In genomic region chr4:152408514-152409327, GRCh38 we compare ENCODE assay signal across 8 cellular contexts.
DNase-seq lines count a peak whose midpoint lies in the region; ATAC-seq, FAIRE-seq and TF ChIP-seq lines count a peak whose summit lies in the region.

No MANE protein-coding gene starts in this region.

- intact Hi-C loops in adrenal gland (cut with DNase I): no loop called here

- H3K4me1 ChIP-seq in DOHH2 (ENCODE audit: control insufficient read depth, low read length) (no peaks in the 10 kb centered on the region), MM.1S (ENCODE audit: low read length) (no peaks in the 10 kb centered on the region), adrenal gland (replicated peaks in 1 of 2) (no peaks in the 10 kb centered on the region)

- H3K27ac ChIP-seq in DOHH2 (ENCODE audit: low read depth, low read length): no peak overlapping the region
- no peak overlapping the region for H3K27ac ChIP-seq in MM.1S (ENCODE audit: low read length)
- no peak overlapping the region for H3K27ac ChIP-seq in adrenal gland

- peaks cover 5% of the 10 kb centered on the region for H3F3A ChIP-seq in DOHH2 (ENCODE audit: control insufficient read depth, insufficient read depth)
- no peaks in the 10 kb centered on the region for H3F3A ChIP-seq in MM.1S (ENCODE audit: insufficient read depth, low read length)

- FAIRE-seq in urothelium cell line (lab: Jason Lieb, UNC): no peak

- H3K36me3 ChIP-seq in DOHH2 (ENCODE audit: control insufficient read depth, low read length) (peaks cover 4% of the 10 kb centered on the region), MM.1S (replicated peaks; ENCODE audit: insufficient read depth, low read length) (no peaks in the 10 kb centered on the region), adrenal gland (replicated peaks in 1 of 2) (no peaks in the 10 kb centered on the region)

- WGBS in adrenal gland, 4 donors: 81 to 85% (median 83%) methylated on average over 3 of the region's 3 CpGs

- H3K4me3 ChIP-seq in DOHH2 (ENCODE audit: low read length) (no peak overlapping the region), MM.1S (ENCODE audit: low read length) (no peak overlapping the region), adrenal gland (no peak overlapping the region)

- H3K27me3 ChIP-seq in DOHH2 (ENCODE audit: control insufficient read depth, low read length): no peaks in the 10 kb centered on the region
- H3K27me3 ChIP-seq in MM.1S (replicated peaks; ENCODE audit: insufficient read depth, low read length): no peaks in the 10 kb centered on the region
- H3K27me3 ChIP-seq in adrenal gland: no peaks in the 10 kb centered on the region

- H3K9ac ChIP-seq in MM.1S (ENCODE audit: low read length): no peak overlapping the region

- ATAC-seq in GM21360 (IDR thresholded peaks at IDR 0.05; ENCODE audit: unreplicated experiment): no peak

- H3K9me3 ChIP-seq in DOHH2 (ENCODE audit: control insufficient read depth, insufficient read depth, low read length): no peaks in the 10 kb centered on the region
- H3K9me3 ChIP-seq in MM.1S (replicated peaks; ENCODE audit: insufficient read depth, low read length): no peaks in the 10 kb centered on the region
- H3K9me3 ChIP-seq in adrenal gland (replicated peaks in 1 of 3): no peaks in the 10 kb centered on the region

- in situ Hi-C loops in ACHN (cut with HindIII; ENCODE audit: low pct_ligation_motif_present, low pct_unique_long_range_greater_than_20kb, low sequenced_read_pairs): no loop called here

- TF ChIP-seq CTCF in DOHH2 (IDR thresholded peaks at IDR 0.05; ENCODE audit: low read depth, low read length, poor library complexity, severe bottlenecking) (peak; percentile 65), MM.1S (IDR thresholded peaks at IDR 0.05; ENCODE audit: low read length) (peak; percentile 68), adrenal gland (IDR thresholded peaks at IDR 0.05) (peak; percentile 33 to 56 (median 50))

- TF ChIP-seq POLR2A in adrenal gland (IDR thresholded peaks at IDR 0.05): no peak

- H3K9me2 ChIP-seq in DOHH2 (replicated peaks; ENCODE audit: control insufficient read depth, low read length) (no peaks in the 10 kb centered on the region), MM.1S (replicated peaks; ENCODE audit: insufficient read depth, low read length) (no peaks in the 10 kb centered on the region)

- H3K79me2 ChIP-seq in DOHH2 (ENCODE audit: control insufficient read depth, low read length): peaks cover 9% of the 10 kb centered on the region
- H3K79me2 ChIP-seq in MM.1S (ENCODE audit: low read length): peaks cover 33% of the 10 kb centered on the region

- H2AFZ ChIP-seq in MM.1S (ENCODE audit: low read length): no peak overlapping the region

- DNase-seq in ACHN (peak; percentile 53), MM.1S (peak; percentile 32), adrenal gland (no peak), iris pigment epithelial cell (ENCODE audit: low read depth) (peak; percentile 58), urothelium cell line (ENCODE audit: low spot score) (peak; percentile 10), NCI-H2171 (lab: John Stamatoyannopoulos, UW) (no peak)

- no peak overlapping the region for H3K4me2 ChIP-seq in DOHH2 (ENCODE audit: low read length)
- no peak overlapping the region for H3K4me2 ChIP-seq in MM.1S (ENCODE audit: low read depth, low read length)

- H4K20me1 ChIP-seq in DOHH2 (ENCODE audit: control insufficient read depth, insufficient read depth, low read depth, low read length) (no peaks in the 10 kb centered on the region), MM.1S (ENCODE audit: insufficient read depth, low read length) (0 out of 2 replicates have a peak, but pooled peaks cover 2% of the 10 kb centered on the region)

Comparison
In these comparisons a context has a peak if more than half of its experiments do, and no peak if none do; other contexts are left out.
1. DNase-seq: peak in ACHN (single experiment), MM.1S (single experiment), iris pigment epithelial cell (single experiment) and urothelium cell line (single experiment); none in adrenal gland (0 of 7) and NCI-H2171 (single experiment).
2. Peak in every context shown above with its lines, with median percentiles within 50 percentile points of each other: CTCF ChIP-seq.